Comparison of ENCODE assay signal across 8 cellular contexts in genomic region chr9:42430674-42431615, GRCh38.
A peak's percentile ranks its signal among the peaks of the same experiment; 100 is the strongest.
DNase-seq lines count a peak whose midpoint lies in the region; ATAC-seq and TF ChIP-seq lines count a peak whose summit lies in the region.
"Not testable (repeated sequence)": the region's sequence is repeated elsewhere in the genome, so short reads cannot be mapped to it uniquely, and the experiment has no call there.

No MANE protein-coding gene starts in this region.

- peaks cover 21% of the 10 kb centered on the region for H3K4me1 ChIP-seq in OCI-LY3 (ENCODE audit: low read length)
- H3K4me1 ChIP-seq in smooth muscle cell (ENCODE audit: low read depth) = not testable (repeated sequence)

- not testable (repeated sequence) for H3K4me3 ChIP-seq in HL-60 (replicated peaks; ENCODE audit: insufficient read depth, low read length); OCI-LY3 (ENCODE audit: low read length); epithelial cell of esophagus (ENCODE audit: low read length); kidney epithelial cell (ENCODE audit: low read depth, low read length); smooth muscle cell

- H3K27ac ChIP-seq in HL-60 (replicated peaks) = not testable (repeated sequence)
- H3K27ac ChIP-seq in OCI-LY3 (ENCODE audit: low read length) (peak overlapping the region; percentile 29; the same call in 1 of the 2 replicates), smooth muscle cell (ENCODE audit: low read depth) (peak overlapping the region; percentile 49)

- H3K36me3 ChIP-seq in OCI-LY3 (replicated peaks; ENCODE audit: low read depth, low read length); kidney epithelial cell (ENCODE audit: control insufficient read depth, insufficient read depth, low read length); smooth muscle cell (ENCODE audit: low read depth): not testable (repeated sequence)

- not testable (repeated sequence) for H3K9ac ChIP-seq in OCI-LY3 (ENCODE audit: low read length); smooth muscle cell (ENCODE audit: low read depth)

- peak overlapping the region in 6 of 7 donors; percentile 59 to 84 (median 66) for H3K27ac Mint-ChIP-seq in CD14-positive monocyte
- H3K27ac Mint-ChIP-seq in activated T-helper 17 cell treated with anti-CD3 and anti-CD28 coated beads, Interleukin-2, amount 50 U/mL, for 72 hours = not testable (repeated sequence)

- H3K4me2 ChIP-seq in OCI-LY3 (ENCODE audit: low read length) = peak overlapping the region; percentile 6
- H3K4me2 ChIP-seq in smooth muscle cell = not testable (repeated sequence)

- WGBS in smooth muscle cell (ENCODE audit: low lambda C conversion rate) = 84% methylated on average over 4 of the region's 4 CpGs

- H4K20me1 ChIP-seq in OCI-LY3 (ENCODE audit: insufficient read depth, low read length); smooth muscle cell (ENCODE audit: low read depth): not testable (repeated sequence)

- H3K4me1 Mint-ChIP-seq in CD14-positive monocyte; activated T-helper 17 cell treated with anti-CD3 and anti-CD28 coated beads, Interleukin-2, amount 50 U/mL, for 72 hours: not testable (repeated sequence)

- not testable (repeated sequence) for H3F3A ChIP-seq in smooth muscle cell (ENCODE audit: low read depth)

- H3K36me3 Mint-ChIP-seq in CD14-positive monocyte; activated T-helper 17 cell treated with anti-CD3 and anti-CD28 coated beads, Interleukin-2, amount 50 U/mL, for 72 hours (ENCODE audit: low read depth): not testable (repeated sequence)

- peak; percentile 46 for ATAC-seq in GM19438 (IDR thresholded peaks at IDR 0.05; ENCODE audit: low read depth, unreplicated experiment)
- ATAC-seq in activated T-helper 17 cell treated with anti-CD3 and anti-CD28 coated beads, Interleukin-2, amount 50 U/mL, for 72 hours (replicated peaks) = peak; percentile 28

- intact Hi-C loops in CD14-positive monocyte (cut with micrococcal nuclease) = not testable (repeated sequence)

- not testable (repeated sequence) for H3K27me3 Mint-ChIP-seq in CD14-positive monocyte (ENCODE audit: low read depth in 3 of 3); activated T-helper 17 cell treated with anti-CD3 and anti-CD28 coated beads, Interleukin-2, amount 50 U/mL, for 72 hours

- not testable (repeated sequence) for H3K9me3 ChIP-seq in OCI-LY3 (ENCODE audit: insufficient read depth, low read length); smooth muscle cell (replicated peaks; ENCODE audit: low read depth)

- not testable (repeated sequence) for H2AFZ ChIP-seq in OCI-LY3 (ENCODE audit: low read depth, low read length); smooth muscle cell (ENCODE audit: low read depth)

- not testable (repeated sequence) for H3K79me2 ChIP-seq in OCI-LY3 (ENCODE audit: low read length); smooth muscle cell (ENCODE audit: low read depth)

- not testable (repeated sequence) for H3K4me3 Mint-ChIP-seq in CD14-positive monocyte; activated T-helper 17 cell treated with anti-CD3 and anti-CD28 coated beads, Interleukin-2, amount 50 U/mL, for 72 hours

- H3K9me3 Mint-ChIP-seq in CD14-positive monocyte; activated T-helper 17 cell treated with anti-CD3 and anti-CD28 coated beads, Interleukin-2, amount 50 U/mL, for 72 hours: not testable (repeated sequence)

- DNase-seq in CD14-positive monocyte (ENCODE audit: low spot score); smooth muscle cell (lab: John Stamatoyannopoulos, UW; ENCODE audit: unreplicated experiment): not testable (repeated sequence)
- DNase-seq in HL-60 (ENCODE audit: low read depth in 1 of 2, low spot score in 1 of 2) (peak; percentile 6 to 18), epithelial cell of esophagus (ENCODE audit: low read depth) (peak; percentile 76), kidney epithelial cell (ENCODE audit: low read depth) (peak; percentile 90)

- H3K27me3 ChIP-seq in HL-60 (ENCODE audit: insufficient read depth, poor library complexity, severe bottlenecking); OCI-LY3 (ENCODE audit: low read depth, low read length); kidney epithelial cell (ENCODE audit: control insufficient read depth, insufficient read depth, low read length); smooth muscle cell (ENCODE audit: low read depth): not testable (repeated sequence)

- TF ChIP-seq CTCF in CD14-positive monocyte (IDR thresholded peaks at IDR 0.05); HL-60 (IDR thresholded peaks at IDR 0.05; ENCODE audit: insufficient read depth, low read length); OCI-LY3 (IDR thresholded peaks at IDR 0.05; ENCODE audit: low read depth, low read length); epithelial cell of esophagus (IDR thresholded peaks at IDR 0.05; ENCODE audit: insufficient read depth, low read depth, low read length, missing control alignments); kidney epithelial cell (IDR thresholded peaks at IDR 0.05; ENCODE audit: insufficient read depth, low read length, poor library complexity, severe bottlenecking); smooth muscle cell (IDR thresholded peaks at IDR 0.05; ENCODE audit: borderline replicate concordance, insufficient read depth, poor library complexity, severe bottlenecking): not testable (repeated sequence)
